Comparison of ENCODE assay signal across 14 cellular contexts in the genomic region with DNA sequence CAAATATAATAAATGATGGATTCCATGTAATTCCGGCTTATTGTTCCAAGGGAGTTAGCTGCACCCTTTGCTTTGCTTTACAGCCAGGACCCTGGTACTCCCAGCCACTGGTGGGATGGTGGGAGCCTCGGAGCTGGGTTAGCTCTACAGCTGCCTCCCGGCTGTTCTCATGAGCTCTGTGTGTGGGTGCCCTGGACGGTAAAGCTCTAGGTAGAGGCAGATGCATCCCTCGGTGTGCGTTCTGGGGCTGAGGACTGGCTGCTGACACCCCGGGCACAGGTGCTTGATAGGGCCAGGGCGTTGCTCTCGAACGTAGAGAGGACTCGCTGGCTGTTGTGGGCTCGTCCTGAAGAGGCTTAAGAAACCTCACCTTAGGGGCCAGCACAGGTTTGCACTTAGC. TPM values are rescaled to one million over a fixed set of nuclear protein-coding genes. Genes with fewer than 3 reads are reported as not detected.
DNase-seq lines count a peak whose midpoint lies in the region; ATAC-seq and TF ChIP-seq lines count a peak whose summit lies in the region.
"Had no signal": no experiment of that assay in that cellular context is flagged by ENCODE, and none has a peak within 500 bp of the region (broad histone marks: within the 10 kb centered on the region; RNA-seq: fewer than 3 reads in every experiment).

No MANE protein-coding gene starts in this region.

- no peaks in the 10 kb centered on the region for H3K9me3 Mint-ChIP-seq in Caco-2 (ENCODE audit: unreplicated experiment)
- H3K9me3 Mint-ChIP-seq in endothelial cell (ENCODE audit: unreplicated experiment) = no peaks in the 10 kb centered on the region
- no peaks in the 10 kb centered on the region for H3K9me3 Mint-ChIP-seq in neural progenitor cell
- no peaks in the 10 kb centered on the region for H3K9me3 Mint-ChIP-seq in stimulated activated effector memory CD8-positive, alpha-beta T cell treated with anti-CD3 and anti-CD28 coated beads, Interleukin-12 subunit alpha, Interleukin-12 subunit beta, amount 100 ng/mL, for 72 hours
- H3K9me3 Mint-ChIP-seq: CD4-positive, alpha-beta memory T cell; HFFc6 had no signal

- no peak overlapping the region for H3K4me2 ChIP-seq in neural progenitor cell

- no peak for ATAC-seq in stimulated activated effector memory CD8-positive, alpha-beta T cell treated with anti-CD3 and anti-CD28 coated beads, Interleukin-12 subunit alpha, Interleukin-12 subunit beta, amount 100 ng/mL, for 72 hours

- CTCF ChIA-PET in Caco-2 (lab: Charles Lee) = no interaction called here

- POLR2A ChIA-PET in Caco-2 (lab: Charles Lee) = no interaction called here

- H3K4me1 Mint-ChIP-seq in Caco-2 (ENCODE audit: low read depth, unreplicated experiment) = no peaks in the 10 kb centered on the region
- H3K4me1 Mint-ChIP-seq in endothelial cell (ENCODE audit: unreplicated experiment) = no peaks in the 10 kb centered on the region
- peaks cover 3% of the 10 kb centered on the region for H3K4me1 Mint-ChIP-seq in neural progenitor cell
- H3K4me1 Mint-ChIP-seq in stimulated activated effector memory CD8-positive, alpha-beta T cell treated with anti-CD3 and anti-CD28 coated beads, Interleukin-12 subunit alpha, Interleukin-12 subunit beta, amount 100 ng/mL, for 72 hours = peaks cover 10% of the 10 kb centered on the region
- H3K4me1 Mint-ChIP-seq: CD4-positive, alpha-beta memory T cell had no signal

- H3K27ac ChIP-seq in neural progenitor cell = no peak overlapping the region

- DNase-seq in Caco-2 = no peak
- DNase-seq in endothelial cell (ENCODE audit: low spot score) = no peak
- no peak for DNase-seq in neural progenitor cell (ENCODE audit: low spot score)
- no peak for DNase-seq in stimulated activated effector memory CD8-positive, alpha-beta T cell treated with anti-CD3 and anti-CD28 coated beads, Interleukin-12 subunit alpha, Interleukin-12 subunit beta, amount 100 ng/mL, for 72 hours (ENCODE audit: low spot score in 2 of 2)
- no peak for DNase-seq in activated T-cell treated with anti-CD3 and anti-CD28 coated beads, Interleukin-2, amount 50 U/mL, for 48 hours
- DNase-seq in activated CD8-positive, alpha-beta memory T cell treated with anti-CD3 and anti-CD28 coated beads, Interleukin-2, amount 50 U/mL, for 4 hours = no peak
- DNase-seq: C1 segment of cervical spinal cord; CD4-positive, alpha-beta memory T cell; COR-L47; DMS153; GF-D8; GOT3; HFFc6 had no signal

- H3K27ac Mint-ChIP-seq in Caco-2 (ENCODE audit: unreplicated experiment) (peak overlapping the region; percentile 43), endothelial cell (ENCODE audit: unreplicated experiment) (no peak overlapping the region), neural progenitor cell (peak overlapping the region; percentile 5)
- H3K27ac Mint-ChIP-seq in stimulated activated effector memory CD8-positive, alpha-beta T cell treated with anti-CD3 and anti-CD28 coated beads, Interleukin-12 subunit alpha, Interleukin-12 subunit beta, amount 100 ng/mL, for 72 hours = peak overlapping the region; percentile 3
- H3K27ac Mint-ChIP-seq: HFFc6 had no signal

- no peaks in the 10 kb centered on the region for H3F3A ChIP-seq in neural progenitor cell (ENCODE audit: low read depth)

- intact Hi-C loops in Caco-2 (cut with micrococcal nuclease; ENCODE audit: unreplicated experiment) = no loop called here

- TF ChIP-seq CTCF in Caco-2 (IDR thresholded peaks at IDR 0.05; ENCODE audit: insufficient read depth in 1 of 2, low read depth in 1 of 2, low read length in 1 of 2, severe bottlenecking in 1 of 2, unreplicated experiment in 1 of 2) (no peak), endothelial cell (IDR thresholded peaks at IDR 0.05; ENCODE audit: unreplicated experiment) (no peak), neural progenitor cell (IDR thresholded peaks at IDR 0.05) (no peak)

- H3K4me3 ChIP-seq in Caco-2 (ENCODE audit: low read depth, low read length) = no peak overlapping the region
- no peak overlapping the region for H3K4me3 ChIP-seq in neural progenitor cell
- H3K4me3 ChIP-seq: HAP-1 had no signal

- no peak overlapping the region for H2AFZ ChIP-seq in neural progenitor cell (replicated peaks)

- H3K4me1 ChIP-seq in Caco-2 (no peaks in the 10 kb centered on the region), neural progenitor cell (no peaks in the 10 kb centered on the region)
- H3K4me1 ChIP-seq: HAP-1 had no signal

- H3K79me2 ChIP-seq in neural progenitor cell (ENCODE audit: low read depth) = no peaks in the 10 kb centered on the region

- BruUV-seq in Caco-2 (replicated peaks; lab: Mats Ljungman, UMichigan) = no TSS peak

- H4K20me1 ChIP-seq in neural progenitor cell (ENCODE audit: low read depth) = no peaks in the 10 kb centered on the region

- H3K36me3 ChIP-seq in Caco-2 (ENCODE audit: control insufficient read depth, insufficient read depth, low read length) (peaks cover 12% of the 10 kb centered on the region), neural progenitor cell (no peaks in the 10 kb centered on the region)

- no peak overlapping the region for H3K9ac ChIP-seq in neural progenitor cell

- H3K36me3 Mint-ChIP-seq in Caco-2 (ENCODE audit: insufficient read depth, unreplicated experiment) (peaks cover 98% of the 10 kb centered on the region), endothelial cell (ENCODE audit: low read depth, unreplicated experiment) (peaks cover 37% of the 10 kb centered on the region), neural progenitor cell (peaks cover 12% of the 10 kb centered on the region)
- H3K36me3 Mint-ChIP-seq in stimulated activated effector memory CD8-positive, alpha-beta T cell treated with anti-CD3 and anti-CD28 coated beads, Interleukin-12 subunit alpha, Interleukin-12 subunit beta, amount 100 ng/mL, for 72 hours = peaks cover 100% of the 10 kb centered on the region

- H3K4me3 Mint-ChIP-seq in Caco-2 (ENCODE audit: unreplicated experiment) (no peak overlapping the region), endothelial cell (ENCODE audit: unreplicated experiment) (peak overlapping the region; percentile 60), neural progenitor cell (no peak overlapping the region)
- H3K4me3 Mint-ChIP-seq in stimulated activated effector memory CD8-positive, alpha-beta T cell treated with anti-CD3 and anti-CD28 coated beads, Interleukin-12 subunit alpha, Interleukin-12 subunit beta, amount 100 ng/mL, for 72 hours = no peak overlapping the region
- H3K4me3 Mint-ChIP-seq: CD4-positive, alpha-beta memory T cell; HFFc6 had no signal

- H3K9me3 ChIP-seq in Caco-2 = no peaks in the 10 kb centered on the region
- no peaks in the 10 kb centered on the region for H3K9me3 ChIP-seq in neural progenitor cell (ENCODE audit: low read depth)
- H3K9me3 ChIP-seq: HAP-1 had no signal

- H3K27me3 Mint-ChIP-seq in Caco-2 (ENCODE audit: insufficient read depth, unreplicated experiment) (no peaks in the 10 kb centered on the region), endothelial cell (ENCODE audit: unreplicated experiment) (peaks cover 3% of the 10 kb centered on the region), neural progenitor cell (ENCODE audit: insufficient read depth, low read depth) (peaks cover 6% of the 10 kb centered on the region)
- H3K27me3 Mint-ChIP-seq: CD4-positive, alpha-beta memory T cell had no signal

- H3K27me3 ChIP-seq in Caco-2 (replicated peaks; ENCODE audit: control insufficient read depth, insufficient read depth, low read length) (no peaks in the 10 kb centered on the region), neural progenitor cell (no peaks in the 10 kb centered on the region)

RNA-seq across cellular contexts. Expression of a gene that starts 50.1 kb away (rescaled TPM):
- 218 and 234 TPM in 2 replicates for total RNA-seq in Caco-2 (2022)
- total RNA-seq in endothelial cell (ENCODE audit: unreplicated experiment) = 52.3 TPM
- total RNA-seq in neural progenitor cell (ENCODE audit: low replicate concordance) = 55.2 and 71.2 TPM in 2 replicates

RNA-seq across cellular contexts. Expression of a gene that starts 55.1 kb away (rescaled TPM):
- total RNA-seq in Caco-2 (2022) (80.5 and 85.4 TPM in 2 replicates), endothelial cell (ENCODE audit: unreplicated experiment) (60.3 TPM), neural progenitor cell (ENCODE audit: low replicate concordance) (27.2 and 38.0 TPM in 2 replicates)
